In genomic region chr13:81606074-81606473, GRCh38 we compare ENCODE assay signal across 4 cellular contexts.
"Had no signal": no experiment of that assay in that cellular context is flagged by ENCODE, and none has a peak within 500 bp of the region (broad histone marks: within the 10 kb centered on the region; RNA-seq: fewer than 3 reads in every experiment).

No MANE protein-coding gene starts in this region.

- H3K27ac Mint-ChIP-seq: GM23338, H9 had no signal

- ATAC-seq: GM23338 had no signal

- H3K4me3 ChIP-seq: GM23338 had no signal

- H3K9me3 Mint-ChIP-seq: GM23338, H9 had no signal

- H3K4me3 Mint-ChIP-seq: GM23338, H9 had no signal

- DNase-seq: H9, HCEC 1CT, IMR-90 had no signal

- H3K4me1 Mint-ChIP-seq: GM23338, H9 had no signal
